In genomic region chr5:72661405-72661804, GRCh38 we compare ENCODE assay signal across 20 cellular contexts.
A peak's percentile ranks its signal among the peaks of the same experiment; 100 is the strongest.
DNase-seq lines count a peak whose midpoint lies in the region; ATAC-seq, FAIRE-seq and TF ChIP-seq lines count a peak whose summit lies in the region.
"Had no signal": no experiment of that assay in that cellular context is flagged by ENCODE, and none has a peak within 500 bp of the region (broad histone marks: within the 10 kb centered on the region; RNA-seq: fewer than 3 reads in every experiment).

No MANE protein-coding gene starts in this region.

- no peak for FAIRE-seq in HTR-8/SVneo (lab: Jason Lieb, UNC)

- no peaks in the 10 kb centered on the region for H3K79me1 ChIP-seq in mesenchymal stem cell (replicated peaks; ENCODE audit: low read length, poor library complexity, severe bottlenecking)

- H3K4ac ChIP-seq in mesenchymal stem cell (ENCODE audit: low read depth in 1 of 2, low read length in 2 of 2), result no peak overlapping the region

- H3K23ac ChIP-seq in mesenchymal stem cell (ENCODE audit: low read length in 2 of 2), result no peak overlapping the region

- TF ChIP-seq CTCF in AG09309 (IDR thresholded peaks at IDR 0.05; ENCODE audit: control insufficient read depth, insufficient read depth, low read depth, low read length, missing control alignments) (no peak), brain (conservative IDR thresholded peaks at IDR 0.05) (no peak)

- no peak overlapping the region for H2BK5ac ChIP-seq in mesenchymal stem cell (ENCODE audit: low read depth, low read length, poor library complexity, severe bottlenecking)

- peaks cover 5% of the 10 kb centered on the region for H3K4me1 ChIP-seq in mesenchymal stem cell (ENCODE audit: control insufficient read depth, insufficient read depth, low read depth, low read length)

- H3K27ac ChIP-seq in mesenchymal stem cell (ENCODE audit: low read length, poor library complexity, severe bottlenecking), result no peak overlapping the region
- H3K27ac ChIP-seq: KMS-11, neutrophil had no signal

- DNase-seq in AG09309 (ENCODE audit: low read depth) (peak; percentile 8), HTR-8/SVneo (ENCODE audit: insufficient read length, low spot score) (peak; percentile 17), mesenchymal stem cell (peak; percentile 41), NCI-H82 (lab: John Stamatoyannopoulos, UW) (no peak)
- DNase-seq in activated CD4-positive, alpha-beta T cell treated with anti-CD3 and anti-CD28 coated beads for 48 hours, result no peak
- DNase-seq: activated CD8-positive, alpha-beta memory T cell treated with anti-CD3 and anti-CD28 coated beads, Interleukin-2, amount 50 U/mL, for 48 hours; activated naive CD4-positive, alpha-beta T cell treated with anti-CD3 and anti-CD28 coated beads, Interleukin-2, amount 50 U/mL, for 16 hours; DMS79; endodermal cell; H7; immature natural killer cell; NCI-H187; trophoblast cell had no signal

- H3K27me3 ChIP-seq in mesenchymal stem cell (ENCODE audit: control insufficient read depth in 1 of 2, insufficient read depth in 1 of 2, low read length in 2 of 2), result peaks cover 0 to 17% of the 10 kb centered on the region in 2 experiments
- H3K27me3 ChIP-seq: neutrophil had no signal

- no peaks in the 10 kb centered on the region for H3K36me3 Mint-ChIP-seq in brain
- H3K36me3 Mint-ChIP-seq: immature natural killer cell had no signal

- no peak overlapping the region for H2BK120ac ChIP-seq in mesenchymal stem cell (ENCODE audit: low read depth, low read length)

- 46% methylated on average over 2 of the region's 2 CpGs for WGBS in mesenchymal stem cell

- H3K18ac ChIP-seq in mesenchymal stem cell (ENCODE audit: low read depth in 1 of 2, low read length in 2 of 2), result no peak overlapping the region

- ATAC-seq in GM21528 (IDR thresholded peaks at IDR 0.05; ENCODE audit: low FRiP score, unreplicated experiment) (no peak), GM19328 (IDR thresholded peaks at IDR 0.05; ENCODE audit: unreplicated experiment) (no peak)

- no peak overlapping the region for H3K4me3 Mint-ChIP-seq in brain
- H3K4me3 Mint-ChIP-seq: B cell; central memory CD8-positive, alpha-beta T cell; endodermal cell; immature natural killer cell had no signal

- H3K4me3 ChIP-seq in AG09309 (ENCODE audit: control insufficient read depth, low read depth, low read length) (no peak overlapping the region), mesenchymal stem cell (ENCODE audit: insufficient read depth in 1 of 2, low read depth in 1 of 2, low read length in 2 of 2) (no peak overlapping the region)

- no peaks in the 10 kb centered on the region for H3K9me3 ChIP-seq in mesenchymal stem cell (ENCODE audit: control insufficient read depth, low read length)
- H3K9me3 ChIP-seq: neutrophil had no signal

- H3K14ac ChIP-seq in mesenchymal stem cell (ENCODE audit: low read length in 2 of 2), result no peak overlapping the region

- peaks cover 3% of the 10 kb centered on the region for H3K27me3 Mint-ChIP-seq in brain

- peak overlapping the region in 3 of 5 experiments; percentile 7 to 74 (median 46) for H3K27ac Mint-ChIP-seq in brain
- H3K27ac Mint-ChIP-seq: B cell, endodermal cell, immature natural killer cell had no signal

- no peak overlapping the region for H2AFZ ChIP-seq in mesenchymal stem cell (ENCODE audit: low read depth, low read length)

- no peak overlapping the region for H3K9ac ChIP-seq in mesenchymal stem cell (ENCODE audit: low read length)
- H3K9ac ChIP-seq: KMS-11 had no signal

- H4K8ac ChIP-seq in mesenchymal stem cell (ENCODE audit: low read length), result no peak overlapping the region

- no peak overlapping the region for H2AK5ac ChIP-seq in mesenchymal stem cell (ENCODE audit: low read length, severe bottlenecking)

- H3K4me2 ChIP-seq in mesenchymal stem cell (ENCODE audit: low read length, poor library complexity, severe bottlenecking), result no peak overlapping the region

- H2BK15ac ChIP-seq in mesenchymal stem cell (ENCODE audit: low read depth, poor library complexity, severe bottlenecking), result no peak overlapping the region

- no peaks in the 10 kb centered on the region for H3K9me3 Mint-ChIP-seq in brain
- H3K9me3 Mint-ChIP-seq: central memory CD8-positive, alpha-beta T cell; endodermal cell had no signal

- peaks cover 16% of the 10 kb centered on the region for H3K4me1 Mint-ChIP-seq in brain
- H3K4me1 Mint-ChIP-seq: B cell; central memory CD8-positive, alpha-beta T cell; immature natural killer cell had no signal

- no peak overlapping the region for H4K91ac ChIP-seq in mesenchymal stem cell (ENCODE audit: low read length)

- H3K36me3 ChIP-seq in mesenchymal stem cell (ENCODE audit: control insufficient read depth in 1 of 2, insufficient read depth in 2 of 2, low read depth in 1 of 2, low read length in 2 of 2), result no peaks in the 10 kb centered on the region
- H3K36me3 ChIP-seq: neutrophil had no signal

- no peak overlapping the region for H2BK12ac ChIP-seq in mesenchymal stem cell (ENCODE audit: low read length in 2 of 2)

Comparison
In these comparisons a context has a peak if more than half of its experiments do, and no peak if none do; other contexts are left out.
1. DNase-seq: peak in AG09309 (single experiment), HTR-8/SVneo (single experiment) and mesenchymal stem cell (single experiment); none in activated CD4-positive, alpha-beta T cell treated with anti-CD3 and anti-CD28 coated beads for 48 hours (single experiment) and NCI-H82 (single experiment).